23 cellular contexts compared by ENCODE assay signal in the genomic region with DNA sequence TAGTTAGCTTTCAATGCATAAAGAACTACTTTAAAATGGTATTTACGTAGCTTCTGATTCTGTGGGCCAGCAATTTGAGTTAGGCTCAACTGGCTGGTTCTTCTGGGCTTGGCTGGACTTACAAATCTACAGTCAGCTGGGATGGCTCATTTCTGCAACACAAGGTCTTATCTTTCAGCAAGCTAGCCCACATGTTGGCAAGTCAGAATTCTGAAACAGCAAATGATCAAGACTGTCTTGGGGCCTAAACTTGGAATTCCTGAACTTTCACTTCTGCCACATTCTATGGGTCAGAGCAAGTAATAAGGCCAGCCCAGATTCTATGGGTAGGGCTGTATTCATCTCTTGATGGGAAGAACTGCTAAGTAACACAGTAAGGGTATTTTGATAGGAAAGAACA.
DNase-seq lines count a peak whose midpoint lies in the region; ATAC-seq and TF ChIP-seq lines count a peak whose summit lies in the region.
"Had no signal": no experiment of that assay in that cellular context is flagged by ENCODE, and none has a peak within 500 bp of the region (broad histone marks: within the 10 kb centered on the region; RNA-seq: fewer than 3 reads in every experiment).

No MANE protein-coding gene starts in this region.

- peak; percentile 70 for ATAC-seq in omental fat pad (ENCODE audit: low FRiP score)
- ATAC-seq: A549 had no signal

- intact Hi-C loops in Caco-2 (cut with micrococcal nuclease; ENCODE audit: unreplicated experiment) = no loop called here

- H3K36me3 ChIP-seq in Caco-2 (ENCODE audit: control insufficient read depth, insufficient read depth, low read length) = no peaks in the 10 kb centered on the region
- H3K36me3 ChIP-seq: BLaER1 treated with 17β-estradiol and CSF1 and Interleukin-3, amounts not matched to agents 10 nM and 100 nM; HAP-1 had no signal

- H3K4me1 ChIP-seq in Caco-2 = no peaks in the 10 kb centered on the region
- H3K4me1 ChIP-seq: A549; BLaER1 treated with 17β-estradiol and CSF1 and Interleukin-3, amounts not matched to agents 10 nM and 100 nM; HAP-1 had no signal

- H3K27ac Mint-ChIP-seq in Caco-2 (ENCODE audit: unreplicated experiment) = no peak overlapping the region
- H3K27ac Mint-ChIP-seq: CD4-positive, alpha-beta T cell; HFFc6; IgD-negative memory B cell had no signal

- H3K36me3 Mint-ChIP-seq in Caco-2 (ENCODE audit: insufficient read depth, unreplicated experiment) = no peaks in the 10 kb centered on the region
- H3K36me3 Mint-ChIP-seq: IgD-negative memory B cell had no signal

- no peaks in the 10 kb centered on the region for H3K4me1 Mint-ChIP-seq in Caco-2 (ENCODE audit: low read depth, unreplicated experiment)
- H3K4me1 Mint-ChIP-seq: IgD-negative memory B cell had no signal

- POLR2A ChIA-PET in Caco-2 (lab: Charles Lee) = no interaction called here

- DNase-seq in LHCN-M2 (ENCODE audit: low read depth) (peak; percentile 20), amniotic epithelial cell (ENCODE audit: low read depth) (peak; percentile 70), fibroblast of the aortic adventitia (ENCODE audit: low read depth) (peak; percentile 5), omental fat pad (ENCODE audit: low spot score) (no peak), NCI-H510A (lab: John Stamatoyannopoulos, UW) (no peak), midbrain (lab: John Stamatoyannopoulos, UW) (no peak), Caco-2 (no peak)
- DNase-seq: AML-193; CD4-positive, alpha-beta T cell; DMS79 treated with DMSO at 0.1 percent for 48 hours; GOT3; HFFc6; NCI-H1092; NCI-H1436; NCI-H187 treated with DMSO at 0.1 percent for 48 hours; NCI-H524 treated with DMSO at 0.1 percent for 48 hours; NCI-H774; PC-9; SHP77 had no signal

- H3K4me3 ChIP-seq in fibroblast of the aortic adventitia (ENCODE audit: low read depth, low read length) = no peak overlapping the region
- H3K4me3 ChIP-seq in Caco-2 (ENCODE audit: low read depth, low read length) = no peak overlapping the region
- H3K4me3 ChIP-seq: A549; BLaER1 treated with 17β-estradiol and CSF1 and Interleukin-3, amounts not matched to agents 10 nM and 100 nM; HAP-1; PC-9 had no signal

- H3K27me3 Mint-ChIP-seq in Caco-2 (ENCODE audit: insufficient read depth, unreplicated experiment) = no peaks in the 10 kb centered on the region
- H3K27me3 Mint-ChIP-seq: CD4-positive, alpha-beta T cell; IgD-negative memory B cell had no signal

- H3K9me3 Mint-ChIP-seq in Caco-2 (ENCODE audit: unreplicated experiment) = no peaks in the 10 kb centered on the region
- H3K9me3 Mint-ChIP-seq: CD4-positive, alpha-beta T cell had no signal

- CTCF ChIA-PET in Caco-2 (lab: Charles Lee) = no interaction called here

- no TSS peak for BruUV-seq in Caco-2 (replicated peaks; lab: Mats Ljungman, UMichigan)

- H3K27me3 ChIP-seq in Caco-2 (replicated peaks; ENCODE audit: control insufficient read depth, insufficient read depth, low read length) = no peaks in the 10 kb centered on the region
- H3K27me3 ChIP-seq: BLaER1 treated with 17β-estradiol and CSF1 and Interleukin-3, amounts not matched to agents 10 nM and 100 nM had no signal

- no peaks in the 10 kb centered on the region for H3K9me3 ChIP-seq in Caco-2
- H3K9me3 ChIP-seq: A549; BLaER1 treated with 17β-estradiol and CSF1 and Interleukin-3, amounts not matched to agents 10 nM and 100 nM; HAP-1 had no signal

- no peak for TF ChIP-seq CTCF in fibroblast of the aortic adventitia (IDR thresholded peaks at IDR 0.05; ENCODE audit: insufficient read depth, low read length)
- TF ChIP-seq CTCF in omental fat pad (IDR thresholded peaks at IDR 0.05) = no peak
- no peak for TF ChIP-seq CTCF in Caco-2 (IDR thresholded peaks at IDR 0.05; ENCODE audit: insufficient read depth in 1 of 2, low read depth in 1 of 2, low read length in 1 of 2, severe bottlenecking in 1 of 2, unreplicated experiment in 1 of 2)

- H3K4me3 Mint-ChIP-seq in Caco-2 (ENCODE audit: unreplicated experiment) = no peak overlapping the region
- H3K4me3 Mint-ChIP-seq: CD4-positive, alpha-beta T cell; HFFc6; IgD-negative memory B cell had no signal

Comparison
In these comparisons a context has a peak if more than half of its experiments do, and no peak if none do; other contexts are left out.
1. DNase-seq: peak in LHCN-M2 (single experiment), amniotic epithelial cell (single experiment) and fibroblast of the aortic adventitia (single experiment); none in omental fat pad (single experiment), NCI-H510A (single experiment), midbrain (single experiment) and Caco-2 (0 of 2).